In the genomic region with DNA sequence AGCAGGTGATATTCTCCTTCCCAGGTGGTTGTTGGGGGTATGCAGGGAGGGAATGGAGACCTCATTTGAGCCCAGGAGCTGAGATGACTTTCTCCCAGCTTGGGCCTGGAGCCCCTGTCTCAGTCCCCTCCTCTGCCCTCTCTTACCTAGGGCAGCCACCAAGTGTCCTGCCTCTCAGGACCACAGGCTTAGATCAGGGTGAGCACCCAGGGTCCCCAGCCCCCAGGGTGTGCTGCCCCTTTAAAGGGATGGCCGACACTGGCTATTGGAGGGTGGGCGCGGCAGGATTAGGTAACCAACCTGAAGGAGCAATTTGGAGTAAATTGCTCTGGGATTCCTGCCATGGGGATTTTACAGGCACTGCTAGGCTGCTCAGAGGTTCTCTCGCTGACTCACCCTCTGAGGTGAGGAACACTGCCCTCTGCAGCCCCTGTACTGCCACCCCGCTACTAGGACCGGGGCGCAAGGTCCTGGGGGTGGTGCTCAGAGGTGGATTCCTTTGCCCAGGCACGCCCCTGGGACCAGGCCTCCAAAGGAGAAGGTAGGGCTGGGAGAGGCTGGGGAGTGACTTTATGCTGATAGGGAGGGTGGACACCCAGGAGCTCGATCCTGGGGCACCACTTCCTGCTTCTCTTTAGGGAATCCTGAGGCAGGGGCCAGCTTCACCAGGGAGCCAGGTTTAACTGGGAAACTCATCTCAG, we compare ENCODE assay signal across 8 cellular contexts. TPM values are rescaled to one million over a fixed set of nuclear protein-coding genes. Genes with fewer than 3 reads are reported as not detected.
DNase-seq lines count a peak whose midpoint lies in the region; ATAC-seq lines count a peak whose summit lies in the region.

No MANE protein-coding gene starts in this region.

- intact Hi-C loops in activated T-helper 2 cell treated with anti-CD3 and anti-CD28 coated beads, Interferon-gamma antibody, Interleukin-2, Interleukin-4, amounts not matched to agents 10 μg/mL and 5 μg/mL and 100 μg/mL, durations not matched to agents 14 hours and 24 hours and 36 hours (cut with micrococcal nuclease): no loop called here

- no peaks in the 10 kb centered on the region for H3K36me3 Mint-ChIP-seq in activated T-helper 2 cell treated with anti-CD3 and anti-CD28 coated beads, Interferon-gamma antibody, Interleukin-2, Interleukin-4, amounts not matched to agents 10 μg/mL and 5 μg/mL and 100 μg/mL, durations not matched to agents 14 hours and 24 hours and 36 hours (ENCODE audit: low read depth)

- DNase-seq in AG08396 (ENCODE audit: low spot score) (peak; percentile 45), GM03348 (ENCODE audit: low spot score) (peak; percentile 37), NCI-H2029 (lab: John Stamatoyannopoulos, UW) (peak; percentile 78), iPS-NIHi11 (ENCODE audit: low spot score) (peak; percentile 90), substantia nigra (lab: John Stamatoyannopoulos, UW) (peak in 3 of 49 donors; percentile 31 to 40 (median 31)), activated gamma-delta T cell treated with Interleukin-2 at 50 U/mL for 16 hours (no peak)
- no peak for DNase-seq in activated T-helper 2 cell treated with anti-CD3 and anti-CD28 coated beads, Interferon-gamma antibody, Interleukin-2, Interleukin-4, amounts not matched to agents 10 μg/mL and 5 μg/mL and 100 μg/mL, durations not matched to agents 14 hours and 24 hours and 36 hours (ENCODE audit: low spot score)

- peak overlapping the region; percentile 77 for H3K27ac ChIP-seq in substantia nigra (ENCODE audit: low read depth, low read length, poor library complexity, severe bottlenecking)

- no peaks in the 10 kb centered on the region for H3K9me3 Mint-ChIP-seq in activated T-helper 2 cell treated with anti-CD3 and anti-CD28 coated beads, Interferon-gamma antibody, Interleukin-2, Interleukin-4, amounts not matched to agents 10 μg/mL and 5 μg/mL and 100 μg/mL, durations not matched to agents 14 hours and 24 hours and 36 hours

- peaks cover 27% of the 10 kb centered on the region for H3K4me1 Mint-ChIP-seq in activated T-helper 2 cell treated with anti-CD3 and anti-CD28 coated beads, Interferon-gamma antibody, Interleukin-2, Interleukin-4, amounts not matched to agents 10 μg/mL and 5 μg/mL and 100 μg/mL, durations not matched to agents 14 hours and 24 hours and 36 hours (ENCODE audit: low read depth)

- ATAC-seq in HG03439 (IDR thresholded peaks at IDR 0.05; ENCODE audit: unreplicated experiment): no peak

- peak overlapping the region; percentile 85 for H3K4me3 Mint-ChIP-seq in activated T-helper 2 cell treated with anti-CD3 and anti-CD28 coated beads, Interferon-gamma antibody, Interleukin-2, Interleukin-4, amounts not matched to agents 10 μg/mL and 5 μg/mL and 100 μg/mL, durations not matched to agents 14 hours and 24 hours and 36 hours (ENCODE audit: low read depth)

- H3K27me3 Mint-ChIP-seq in activated T-helper 2 cell treated with anti-CD3 and anti-CD28 coated beads, Interferon-gamma antibody, Interleukin-2, Interleukin-4, amounts not matched to agents 10 μg/mL and 5 μg/mL and 100 μg/mL, durations not matched to agents 14 hours and 24 hours and 36 hours (ENCODE audit: low read depth): peaks cover 2% of the 10 kb centered on the region

- H3K27ac Mint-ChIP-seq in activated T-helper 2 cell treated with anti-CD3 and anti-CD28 coated beads, Interferon-gamma antibody, Interleukin-2, Interleukin-4, amounts not matched to agents 10 μg/mL and 5 μg/mL and 100 μg/mL, durations not matched to agents 14 hours and 24 hours and 36 hours: no peak overlapping the region

RNA-seq across cellular contexts. Expression of a gene that starts 1.5 kb away (rescaled TPM):
- total RNA-seq in activated T-helper 2 cell treated with anti-CD3 and anti-CD28 coated beads, Interferon-gamma antibody, Interleukin-2, Interleukin-4, amounts not matched to agents 10 μg/mL and 5 μg/mL and 100 μg/mL, durations not matched to agents 14 hours and 24 hours and 36 hours: 190 and 199 TPM in 2 replicates

RNA-seq across cellular contexts. Expression of a gene that starts 58.8 kb away (rescaled TPM):
- 579 and 591 TPM in 2 replicates for total RNA-seq in activated T-helper 2 cell treated with anti-CD3 and anti-CD28 coated beads, Interferon-gamma antibody, Interleukin-2, Interleukin-4, amounts not matched to agents 10 μg/mL and 5 μg/mL and 100 μg/mL, durations not matched to agents 14 hours and 24 hours and 36 hours

Comparison
In these comparisons a context has a peak if more than half of its experiments do, and no peak if none do; other contexts are left out.
1. DNase-seq: peak in AG08396 (single experiment), GM03348 (single experiment), NCI-H2029 (single experiment) and iPS-NIHi11 (single experiment); none in activated T-helper 2 cell treated with anti-CD3 and anti-CD28 coated beads, Interferon-gamma antibody, Interleukin-2, Interleukin-4, amounts not matched to agents 10 μg/mL and 5 μg/mL and 100 μg/mL, durations not matched to agents 14 hours and 24 hours and 36 hours (single experiment) and activated gamma-delta T cell treated with Interleukin-2 at 50 U/mL for 16 hours (single experiment).